8 cellular contexts compared by ENCODE assay signal in genomic region chrX:17737707-17738001, GRCh38. TPM values are rescaled to one million over a fixed set of nuclear protein-coding genes. Genes with fewer than 3 reads are reported as not detected.
DNase-seq lines count a peak whose midpoint lies in the region; ATAC-seq, FAIRE-seq and TF ChIP-seq lines count a peak whose summit lies in the region.

No MANE protein-coding gene starts in this region.

- TF ChIP-seq CTCF in nephron progenitor cell (IDR thresholded peaks at IDR 0.05): no peak

- peak overlapping the region; percentile 87 for H3K4me3 Mint-ChIP-seq in dendritic cell treated with granulocyte-macrophage colony-stimulating factor and Interleukin-4, amounts not matched to agents 40 ng/mL and 50 ng/mL, for 4 days
- H3K4me3 Mint-ChIP-seq in nephron progenitor cell: peak overlapping the region; percentile 88

- intact Hi-C loops in dendritic cell treated with granulocyte-macrophage colony-stimulating factor and Interleukin-4, amounts not matched to agents 40 ng/mL and 50 ng/mL, for 4 days (cut with micrococcal nuclease): no loop called here

- H3K9me3 Mint-ChIP-seq in dendritic cell treated with granulocyte-macrophage colony-stimulating factor and Interleukin-4, amounts not matched to agents 40 ng/mL and 50 ng/mL, for 4 days: no peaks in the 10 kb centered on the region
- peaks cover 9% of the 10 kb centered on the region for H3K9me3 Mint-ChIP-seq in nephron progenitor cell

- H3K27ac Mint-ChIP-seq in dendritic cell treated with granulocyte-macrophage colony-stimulating factor and Interleukin-4, amounts not matched to agents 40 ng/mL and 50 ng/mL, for 4 days: peak overlapping the region; percentile 89
- peak overlapping the region; percentile 96 for H3K27ac Mint-ChIP-seq in nephron progenitor cell

- peaks cover 27% of the 10 kb centered on the region for H3K27me3 Mint-ChIP-seq in dendritic cell treated with granulocyte-macrophage colony-stimulating factor and Interleukin-4, amounts not matched to agents 40 ng/mL and 50 ng/mL, for 4 days
- peaks cover 9% of the 10 kb centered on the region for H3K27me3 Mint-ChIP-seq in nephron progenitor cell (ENCODE audit: low read depth, poor library complexity)

- DNase-seq in SK-N-DZ (ENCODE audit: low spot score) (peak; percentile 17), nephron progenitor cell (peak; percentile 42), GM19239 (ENCODE audit: insufficient read length, low spot score) (no peak), ureter (ENCODE audit: low spot score) (no peak)

- peaks cover 8% of the 10 kb centered on the region for H3K36me3 Mint-ChIP-seq in dendritic cell treated with granulocyte-macrophage colony-stimulating factor and Interleukin-4, amounts not matched to agents 40 ng/mL and 50 ng/mL, for 4 days (ENCODE audit: low read depth)
- H3K36me3 Mint-ChIP-seq in nephron progenitor cell (ENCODE audit: low read depth): peaks cover under 1% of the 10 kb centered on the region

- H3K4me1 Mint-ChIP-seq in dendritic cell treated with granulocyte-macrophage colony-stimulating factor and Interleukin-4, amounts not matched to agents 40 ng/mL and 50 ng/mL, for 4 days (ENCODE audit: low read depth): peaks cover 16% of the 10 kb centered on the region
- peaks cover 54% of the 10 kb centered on the region for H3K4me1 Mint-ChIP-seq in nephron progenitor cell

- FAIRE-seq in GM19239 (lab: Jason Lieb, UNC): no peak

- ATAC-seq in GM21717 (IDR thresholded peaks at IDR 0.05; ENCODE audit: unreplicated experiment) (peak; percentile 3), GM18870 (IDR thresholded peaks at IDR 0.05; ENCODE audit: unreplicated experiment) (no peak), GM21447 (IDR thresholded peaks at IDR 0.05; ENCODE audit: unreplicated experiment) (no peak)

RNA-seq across cellular contexts. Expression of gene SCML1, which starts 0.4 kb away (rescaled TPM):
- 45.5 and 49.0 TPM in 2 replicates for polyA plus RNA-seq in SK-N-DZ (2014; cell fraction: cytosol; rRNA removed)
- polyA plus RNA-seq in SK-N-DZ (2014; cell fraction: nucleus; rRNA removed): 94.9 and 118 TPM in 2 replicates
- total RNA-seq in ureter: 16.4 TPM

Comparison
In these comparisons a context has a peak if more than half of its experiments do, and no peak if none do; other contexts are left out.
1. DNase-seq: peak in SK-N-DZ (single experiment) and nephron progenitor cell (single experiment); none in GM19239 (single experiment) and ureter (single experiment).